Comparison of ENCODE assay signal across 11 cellular contexts in the genomic region with DNA sequence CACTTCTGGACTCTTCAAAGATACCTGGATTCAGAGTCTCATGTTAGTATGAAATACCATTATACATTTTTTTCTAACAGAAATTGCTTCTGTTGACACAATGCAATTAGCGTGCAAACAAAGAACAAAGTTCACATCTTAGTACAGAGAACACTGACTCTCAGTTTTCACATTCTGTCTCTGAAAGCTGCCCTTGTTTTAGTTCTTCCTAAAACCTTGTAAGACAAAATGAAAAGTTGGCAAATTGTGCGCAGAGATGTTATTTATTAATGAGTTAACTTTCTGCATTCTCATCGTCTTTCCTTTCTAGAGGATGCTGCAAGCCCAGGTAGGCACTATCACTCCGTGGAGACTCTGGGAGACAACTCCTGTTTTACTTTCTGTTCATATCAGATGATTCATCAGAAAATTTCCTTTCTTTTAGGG.
"Had no signal": no experiment of that assay in that cellular context is flagged by ENCODE, and none has a peak within 500 bp of the region (broad histone marks: within the 10 kb centered on the region; RNA-seq: fewer than 3 reads in every experiment).

No MANE protein-coding gene starts in this region.

- H3K27me3 ChIP-seq: uterus had no signal

- DNase-seq: activated CD4-positive, alpha-beta T cell treated with anti-CD3 and anti-CD28 coated beads for 4 hours; activated CD8-positive, alpha-beta memory T cell treated with anti-CD3 and anti-CD28 coated beads, Interleukin-2, amount 50 U/mL, for 48 hours; activated CD8-positive, alpha-beta T cell treated with anti-CD3 and anti-CD28 coated beads, Interleukin-2, amount 10 ng/mL, durations not matched to agents 7 days and 5 days; activated naive CD4-positive, alpha-beta T cell; dermis blood vessel endothelial cell; left ventricle myocardium inferior; mesendoderm; stimulated activated CD4-positive, alpha-beta T cell treated with anti-CD3 and anti-CD28 coated beads, Interleukin-15, amount 100 ng/mL, for 24 hours; stimulated activated CD4-positive, alpha-beta T cell treated with anti-CD3 and anti-CD28 coated beads, Interleukin-4, amount 100 ng/mL, for 24 hours; uterus had no signal

- ATAC-seq: activated CD8-positive, alpha-beta T cell treated with anti-CD3 and anti-CD28 coated beads, Interleukin-2, amount 10 ng/mL, durations not matched to agents 7 days and 5 days; esophagus mucosa had no signal

- H3K36me3 ChIP-seq: left ventricle myocardium inferior, uterus had no signal

- H3K4me3 ChIP-seq: left ventricle myocardium inferior, uterus had no signal

- H3K27ac ChIP-seq: left ventricle myocardium inferior, uterus had no signal

- H3K9me3 ChIP-seq: left ventricle myocardium inferior, uterus had no signal

- H3K4me1 ChIP-seq: left ventricle myocardium inferior, uterus had no signal
